ENCODE assay signal across 19 cellular contexts in the genomic region with DNA sequence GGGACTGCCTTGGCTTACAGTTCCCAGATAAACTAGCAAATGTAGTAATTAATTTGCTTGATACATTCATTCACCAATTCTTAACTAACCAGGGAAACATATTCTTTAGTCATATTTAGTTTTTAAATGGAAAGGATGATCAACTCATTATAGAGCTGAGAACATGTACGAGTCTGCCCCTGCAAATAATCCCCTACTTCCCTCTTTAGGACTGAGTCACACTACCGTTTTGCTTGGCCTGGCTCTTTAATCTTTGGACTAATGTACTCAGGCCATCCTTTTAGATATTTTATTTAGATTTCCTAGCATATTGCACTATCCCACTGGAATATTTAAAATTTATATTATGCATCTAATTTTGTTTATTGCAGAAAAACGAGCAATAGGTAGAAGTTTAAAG.
"Had no signal": no experiment of that assay in that cellular context is flagged by ENCODE, and none has a peak within 500 bp of the region (broad histone marks: within the 10 kb centered on the region; RNA-seq: fewer than 3 reads in every experiment).

No MANE protein-coding gene starts in this region.

- H2AFZ ChIP-seq: hepatocyte had no signal

- H3K79me2 ChIP-seq: hepatocyte had no signal

- H3K27me3 ChIP-seq: esophagus muscularis mucosa, hepatocyte, right atrium auricular region, tibial artery, upper lobe of right lung had no signal

- ATAC-seq: left cardiac atrium; lower lobe of right lung; natural killer cell; stimulated activated memory B cell treated with anti-CD40 and anti-IgM and Interleukin-4, amounts not matched to agents 10 μg/mL and 1 μg/mL and 100 μg/mL, for 72 hours; upper lobe of right lung had no signal

- H3K27ac ChIP-seq: coronary artery, esophagus muscularis mucosa, hepatocyte, left ventricle myocardium inferior, lower lobe of right lung, right atrium auricular region, spleen, tibial artery, upper lobe of right lung had no signal

- H3K9me3 ChIP-seq: esophagus muscularis mucosa, left ventricle myocardium inferior, lower lobe of right lung, right atrium auricular region, spleen, tibial artery, upper lobe of right lung had no signal

- H3K4me2 ChIP-seq: hepatocyte had no signal

- H3K4me3 ChIP-seq: coronary artery, esophagus muscularis mucosa, hepatocyte, left ventricle myocardium inferior, lower lobe of right lung, right atrium auricular region, spleen, tibial artery, upper lobe of right lung had no signal

- H3K36me3 ChIP-seq: esophagus muscularis mucosa, left ventricle myocardium inferior, lower lobe of right lung, right atrium auricular region, spleen, tibial artery, upper lobe of right lung had no signal

- DNase-seq: effector CD4-positive, alpha-beta T cell; foreskin fibroblast; kidney; left cardiac atrium; left ventricle myocardium inferior; lower lobe of right lung; natural killer cell; posterior cingulate gyrus; spleen; stimulated activated CD4-positive, alpha-beta T cell treated with anti-CD3 and anti-CD28 coated beads, Interleukin-15, amount 100 ng/mL, for 24 hours; stimulated activated CD4-positive, alpha-beta T cell treated with anti-CD3 and anti-CD28 coated beads, Interleukin-1b, Interleukin-23, amount 100 ng/mL, for 48 hours; stimulated activated CD4-positive, alpha-beta T cell treated with anti-CD3 and anti-CD28 coated beads, Interleukin-4, amount 100 ng/mL, for 24 hours; tibial artery; upper lobe of right lung had no signal

- H3K4me1 ChIP-seq: esophagus muscularis mucosa, left ventricle myocardium inferior, lower lobe of right lung, right atrium auricular region, spleen, tibial artery, upper lobe of right lung had no signal
